Comparison of ENCODE assay signal across 11 cellular contexts in genomic region chr12:122099856-122100255, GRCh38. TPM values are rescaled to one million over a fixed set of nuclear protein-coding genes. Genes with fewer than 3 reads are reported as not detected.
DNase-seq lines count a peak whose midpoint lies in the region; ATAC-seq and TF ChIP-seq lines count a peak whose summit lies in the region.
"Had no signal": no experiment of that assay in that cellular context is flagged by ENCODE, and none has a peak within 500 bp of the region (broad histone marks: within the 10 kb centered on the region; RNA-seq: fewer than 3 reads in every experiment).

No MANE protein-coding gene starts in this region.

- H3K27me3 Mint-ChIP-seq in activated CD4-positive, alpha-beta memory T cell treated with anti-CD3 and anti-CD28 coated beads for 36 hours: no peaks in the 10 kb centered on the region

- peaks cover 62% of the 10 kb centered on the region for H3K4me1 Mint-ChIP-seq in activated CD4-positive, alpha-beta memory T cell treated with anti-CD3 and anti-CD28 coated beads for 36 hours (ENCODE audit: low read depth)

- H3K9ac ChIP-seq in mucosa of rectum (ENCODE audit: low read depth in 1 of 2, low read length in 2 of 2): peak overlapping the region; percentile 26 to 36

- TF ChIP-seq CTCF in right atrium auricular region (IDR thresholded peaks at IDR 0.05): no peak
- TF ChIP-seq CTCF in uterus (IDR thresholded peaks at IDR 0.05): no peak

- H3K27me3 ChIP-seq in right atrium auricular region: no peaks in the 10 kb centered on the region
- no peaks in the 10 kb centered on the region for H3K27me3 ChIP-seq in mucosa of rectum (ENCODE audit: control insufficient read depth in 2 of 2, insufficient read depth in 2 of 2, low read length in 2 of 2)
- H3K27me3 ChIP-seq in uterus: no peaks in the 10 kb centered on the region
- H3K27me3 ChIP-seq: neutrophil had no signal

- H3K9me3 ChIP-seq in right atrium auricular region (no peaks in the 10 kb centered on the region), mucosa of rectum (ENCODE audit: control insufficient read depth in 2 of 2, low read length in 2 of 2) (no peaks in the 10 kb centered on the region), uterus (no peaks in the 10 kb centered on the region)
- H3K9me3 ChIP-seq: neutrophil had no signal

- H3K27ac ChIP-seq in right atrium auricular region (peak overlapping the region; percentile 87 to 96), mucosa of rectum (ENCODE audit: low read depth in 2 of 2, low read length in 2 of 2) (peak overlapping the region; percentile 93 to 94), uterus (peak overlapping the region; percentile 73 to 82)
- H3K27ac ChIP-seq: neutrophil had no signal

- no peak for TF ChIP-seq POLR2A in uterus (IDR thresholded peaks at IDR 0.05)

- POLR2A ChIA-PET in activated CD4-positive, alpha-beta memory T cell treated with anti-CD3 and anti-CD28 coated beads for 36 hours (lab: Charles Lee): interaction anchor here (3.7 kb wide), 1 partner anchor 12 kb away, joined by 12 read pairs; no protein-coding TSS in a partner anchor

- peak overlapping the region; percentile 80 for H3K27ac Mint-ChIP-seq in activated CD4-positive, alpha-beta memory T cell treated with anti-CD3 and anti-CD28 coated beads for 36 hours

- CTCF ChIA-PET in activated CD4-positive, alpha-beta memory T cell treated with anti-CD3 and anti-CD28 coated beads for 36 hours (lab: Charles Lee): interaction anchor here (0.6 to 1.2 kb wide), 4 partner anchors 9 to 196 kb away, joined by 3 read pairs; no protein-coding TSS in a partner anchor

- H3K4me3 ChIP-seq in right atrium auricular region (no peak overlapping the region), mucosa of rectum (ENCODE audit: low read length in 2 of 2) (peak overlapping the region in 1 of 2 donors; percentile 4), uterus (no peak overlapping the region)

- H3K4me3 Mint-ChIP-seq in activated CD4-positive, alpha-beta memory T cell treated with anti-CD3 and anti-CD28 coated beads for 36 hours: peak overlapping the region; percentile 13

- intact Hi-C loops in Right ventricle myocardium inferior (cut with DNase I) (no loop called here), uterus (cut with DNase I; ENCODE audit: low total_unique reads) (no loop called here)
- intact Hi-C loops in activated CD4-positive, alpha-beta memory T cell treated with anti-CD3 and anti-CD28 coated beads for 36 hours (cut with micrococcal nuclease): no loop called here

- no peaks in the 10 kb centered on the region for H3K36me3 ChIP-seq in right atrium auricular region
- no peaks in the 10 kb centered on the region for H3K36me3 ChIP-seq in mucosa of rectum (ENCODE audit: control insufficient read depth in 2 of 2, insufficient read depth in 2 of 2, low read length in 2 of 2)
- no peaks in the 10 kb centered on the region for H3K36me3 ChIP-seq in uterus
- H3K36me3 ChIP-seq: neutrophil had no signal

- H3K9me3 Mint-ChIP-seq in activated CD4-positive, alpha-beta memory T cell treated with anti-CD3 and anti-CD28 coated beads for 36 hours: no peaks in the 10 kb centered on the region

- H3K4me1 ChIP-seq in right atrium auricular region: peaks cover 0 to 71% of the 10 kb centered on the region in 2 donors
- peaks cover 60 to 73% of the 10 kb centered on the region in 2 donors for H3K4me1 ChIP-seq in mucosa of rectum (ENCODE audit: control insufficient read depth in 2 of 2, insufficient read depth in 2 of 2, low read length in 2 of 2)
- peaks cover 0 to 26% of the 10 kb centered on the region in 2 donors for H3K4me1 ChIP-seq in uterus

- no peak for DNase-seq in right atrium auricular region (ENCODE audit: low spot score)
- no peak for DNase-seq in Right ventricle myocardium inferior (ENCODE audit: missing footprints)
- DNase-seq in activated CD4-positive, alpha-beta memory T cell treated with anti-CD3 and anti-CD28 coated beads for 36 hours: no peak
- no peak for DNase-seq in uterus
- DNase-seq in stimulated activated CD8-positive, alpha-beta memory T cell treated with anti-CD3 and anti-CD28 coated beads, Interleukin-4, amount 100 ng/mL, for 48 hours: no peak
- DNase-seq in globus pallidus (ENCODE audit: low spot score): no peak
- DNase-seq: activated gamma-delta T cell, NCI-H524 had no signal

- H3K36me3 Mint-ChIP-seq in activated CD4-positive, alpha-beta memory T cell treated with anti-CD3 and anti-CD28 coated beads for 36 hours: peaks cover 2% of the 10 kb centered on the region

- ATAC-seq in Right ventricle myocardium inferior: no peak
- no peak for ATAC-seq in GM18498 (IDR thresholded peaks at IDR 0.05; ENCODE audit: unreplicated experiment)

RNA-seq across cellular contexts. Expression of gene MLXIP, which starts 21.3 kb away (rescaled TPM):
- total RNA-seq in right atrium auricular region (10 to 100 TPM; 14.2 to 24.1 TPM), Right ventricle myocardium inferior (25.7 TPM), uterus (10 to 100 TPM; 21.5 to 88.7 (median 24.7) TPM)
- total RNA-seq in activated CD4-positive, alpha-beta memory T cell treated with anti-CD3 and anti-CD28 coated beads for 36 hours: 10 to 100 TPM; 17.5 to 19.6 TPM
